12 cellular contexts compared by ENCODE assay signal in genomic region chr2:98088261-98088660, GRCh38. TPM values are rescaled to one million over a fixed set of nuclear protein-coding genes. Genes with fewer than 3 reads are reported as not detected.
A peak's percentile ranks its signal among the peaks of the same experiment; 100 is the strongest.
DNase-seq lines count a peak whose midpoint lies in the region; ATAC-seq, FAIRE-seq and TF ChIP-seq lines count a peak whose summit lies in the region.
"Had no signal": no experiment of that assay in that cellular context is flagged by ENCODE, and none has a peak within 500 bp of the region (broad histone marks: within the 10 kb centered on the region; RNA-seq: fewer than 3 reads in every experiment).

No MANE protein-coding gene starts in this region.

- no peaks in the 10 kb centered on the region for H3K36me3 ChIP-seq in BLaER1
- H3K36me3 ChIP-seq: gastroesophageal sphincter had no signal

- peaks cover 24% of the 10 kb centered on the region for H3K4me1 ChIP-seq in BLaER1

- peaks cover 11% of the 10 kb centered on the region; the same call in 1 of the 2 replicates for H3K27me3 ChIP-seq in BLaER1
- H3K27me3 ChIP-seq: gastroesophageal sphincter had no signal

- DNase-seq in Kasumi-1 (lab: John Stamatoyannopoulos, UW) (peak; percentile 82), UCSD-AML1 (lab: John Stamatoyannopoulos, UW; ENCODE audit: unreplicated experiment) (peak; percentile 14), mucosa of gallbladder (ENCODE audit: low spot score) (peak; percentile 27), D721Med (ENCODE audit: insufficient read length, low spot score) (no peak), NCI-H2029 (lab: John Stamatoyannopoulos, UW) (no peak)
- DNase-seq: activated T-cell treated with anti-CD3 and anti-CD28 coated beads, Interleukin-2, amount 50 U/mL, for 24 hours; left cardiac atrium had no signal

- no peak overlapping the region for H3K27ac ChIP-seq in BLaER1
- H3K27ac ChIP-seq: gastroesophageal sphincter had no signal

- no peaks in the 10 kb centered on the region for H4K20me1 ChIP-seq in BLaER1

- FAIRE-seq in D721Med (lab: Jason Lieb, UNC) = no peak

- H3K9ac ChIP-seq in BLaER1 = no peak overlapping the region

- no peaks in the 10 kb centered on the region for H3K9me3 ChIP-seq in BLaER1
- H3K9me3 ChIP-seq: gastroesophageal sphincter had no signal

- no peak for TF ChIP-seq CTCF in D721Med (IDR thresholded peaks at IDR 0.05; ENCODE audit: insufficient read depth, missing control alignments)

- no peak overlapping the region for H3K4me3 ChIP-seq in BLaER1
- H3K4me3 ChIP-seq: gastroesophageal sphincter had no signal

- ATAC-seq in HG03097 (IDR thresholded peaks at IDR 0.05; ENCODE audit: low FRiP score, unreplicated experiment) (no peak), GM21576 (IDR thresholded peaks at IDR 0.05; ENCODE audit: unreplicated experiment) (no peak)
- ATAC-seq: gastroesophageal sphincter had no signal

- H3K4me2 ChIP-seq in BLaER1 = peak overlapping the region; percentile 93

RNA-seq across cellular contexts. Expression of gene VWA3B, which starts 1.3 kb away (rescaled TPM):
- 0.58 TPM for total RNA-seq in mucosa of gallbladder
- total RNA-seq: gastroesophageal sphincter, SK-MEL-5 had no signal

Comparison
In these comparisons a context has a peak if more than half of its experiments do, and no peak if none do; other contexts are left out.
1. DNase-seq: peak in Kasumi-1 (2 of 2), UCSD-AML1 (single experiment) and mucosa of gallbladder (single experiment); none in D721Med (single experiment) and NCI-H2029 (single experiment).